12 cellular contexts compared by ENCODE assay signal in genomic region chr2:228548230-228548629, GRCh38.
"Had no signal": no experiment of that assay in that cellular context is flagged by ENCODE, and none has a peak within 500 bp of the region (broad histone marks: within the 10 kb centered on the region; RNA-seq: fewer than 3 reads in every experiment).

No MANE protein-coding gene starts in this region.

- H3K4me3 ChIP-seq: esophagus muscularis mucosa, hepatocyte, testis had no signal

- DNase-seq: activated CD4-positive, alpha-beta T cell treated with anti-CD3 and anti-CD28 coated beads, Interleukin-2, amount 50 U/mL, for 48 hours; activated CD4-positive, CD25-positive, alpha-beta regulatory T cell treated with anti-CD3 and anti-CD28 coated beads, Interleukin-2, amount 50 U/mL, for 72 hours; activated CD8-positive, alpha-beta memory T cell treated with anti-CD3 and anti-CD28 coated beads, Interleukin-2, amount 10 ng/mL, durations not matched to agents 7 days and 5 days; activated effector memory CD4-positive, alpha-beta T cell treated with Interleukin-2 at 50 U/mL for 16 hours; activated T-cell treated with anti-CD3 and anti-CD28 coated beads, Interleukin-2, amount 50 U/mL, for 24 hours; amygdala; kidney glomerular epithelial cell; stimulated activated CD4-positive, alpha-beta T cell treated with anti-CD3 and anti-CD28 coated beads, Interleukin-15, amount 100 ng/mL, for 24 hours; stimulated activated CD4-positive, alpha-beta T cell treated with anti-CD3 and anti-CD28 coated beads, Interleukin-4, amount 100 ng/mL, for 24 hours; testis had no signal

- H3K4me2 ChIP-seq: hepatocyte had no signal

- H3K4me1 ChIP-seq: esophagus muscularis mucosa, testis had no signal

- H3K27ac ChIP-seq: esophagus muscularis mucosa, hepatocyte, testis had no signal

- H3K9me3 ChIP-seq: testis had no signal

- H2AFZ ChIP-seq: hepatocyte had no signal

- H3K36me3 ChIP-seq: esophagus muscularis mucosa had no signal

- ATAC-seq: activated CD8-positive, alpha-beta memory T cell treated with anti-CD3 and anti-CD28 coated beads, Interleukin-2, amount 10 ng/mL, durations not matched to agents 7 days and 5 days had no signal

- H3K27me3 ChIP-seq: esophagus muscularis mucosa, hepatocyte, testis had no signal

- H3K79me2 ChIP-seq: hepatocyte had no signal
